Comparison of ENCODE assay signal across 10 cellular contexts in the genomic region with DNA sequence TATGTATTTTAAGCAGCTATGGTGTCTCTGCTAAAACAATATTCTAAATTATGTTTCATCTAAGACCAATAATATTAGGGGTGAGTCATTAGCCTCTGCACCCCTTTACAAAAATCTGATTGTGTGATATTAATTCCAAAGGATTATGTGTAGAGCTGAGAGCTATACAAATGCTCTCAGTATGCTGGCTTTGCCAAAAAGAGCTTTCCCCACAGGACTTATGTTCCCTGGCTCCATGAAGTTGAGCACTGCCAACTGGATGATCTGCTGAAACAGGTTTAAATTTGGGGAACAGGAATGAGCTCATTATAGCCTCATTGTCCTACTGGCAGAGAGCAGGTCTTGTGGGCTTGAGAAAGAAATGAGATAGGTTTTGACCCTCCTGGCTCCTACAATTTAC.
"Had no signal": no experiment of that assay in that cellular context is flagged by ENCODE, and none has a peak within 500 bp of the region (broad histone marks: within the 10 kb centered on the region; RNA-seq: fewer than 3 reads in every experiment).

No MANE protein-coding gene starts in this region.

- H3K4me1 ChIP-seq: HAP-1 had no signal

- H3K9me3 ChIP-seq: HAP-1 had no signal

- H3K4me3 Mint-ChIP-seq: HFFc6 had no signal

- H3K27ac Mint-ChIP-seq: HFFc6 had no signal

- H3K4me3 ChIP-seq: GM23248, HAP-1, K562 had no signal

- H3K36me3 ChIP-seq: HAP-1 had no signal

- H3K27ac ChIP-seq: GM23248, HL-60 had no signal

- DNase-seq: GM23248, GOT3, H7, HFFc6, IMR-90 had no signal

- ATAC-seq: HCT116, HepG2, K562 had no signal
